Comparison of ENCODE assay signal across 7 cellular contexts in genomic region chr1:156590326-156591180, GRCh38. TPM values are rescaled to one million over a fixed set of nuclear protein-coding genes. Genes with fewer than 3 reads are reported as not detected.
DNase-seq lines count a peak whose midpoint lies in the region; ATAC-seq, FAIRE-seq and TF ChIP-seq lines count a peak whose summit lies in the region.
"Had no signal": no experiment of that assay in that cellular context is flagged by ENCODE, and none has a peak within 500 bp of the region (broad histone marks: within the 10 kb centered on the region; RNA-seq: fewer than 3 reads in every experiment).

No MANE protein-coding gene starts in this region.

- no peak overlapping the region for H2BK20ac ChIP-seq in H1 (ENCODE audit: low read length)

- DNase-seq in SK-N-SH (no peak), H1 (ENCODE audit: low read depth in 1 of 2, low spot score in 2 of 2) (no peak), smooth muscle cell (lab: John Stamatoyannopoulos, UW; ENCODE audit: unreplicated experiment) (no peak), GDM1 (lab: John Stamatoyannopoulos, UW) (no peak)

- H3K4me1 ChIP-seq in SK-N-SH (ENCODE audit: control insufficient read depth in 1 of 2, insufficient read depth in 2 of 2, low read depth in 1 of 2, low read length in 1 of 2) (peaks cover 0 to 16% of the 10 kb centered on the region in 2 experiments; a peak in 2 of 4 replicates), H1 (replicated peaks in 1 of 4; ENCODE audit: control insufficient read depth in 3 of 4, insufficient read depth in 4 of 4, low read length in 3 of 4) (peaks cover 0 to 10% (median 2%) of the 10 kb centered on the region in 4 experiments; a peak in 4 of 7 replicates), smooth muscle cell (ENCODE audit: low read depth) (peaks cover 11% of the 10 kb centered on the region)

- H3K36me3 ChIP-seq in SK-N-SH (replicated peaks in 1 of 2; ENCODE audit: control insufficient read depth in 1 of 2, insufficient read depth in 2 of 2, low read length in 1 of 2) (peaks cover 15 to 30% of the 10 kb centered on the region in 2 experiments), H1 (ENCODE audit: control insufficient read depth in 2 of 4, insufficient read depth in 4 of 4, low read length in 3 of 4) (peaks cover 6 to 24% (median 13%) of the 10 kb centered on the region in 4 experiments), smooth muscle cell (ENCODE audit: low read depth) (no peaks in the 10 kb centered on the region)

- H3K4me2 ChIP-seq in SK-N-SH (peak overlapping the region; percentile 96), H1 (ENCODE audit: insufficient read depth in 1 of 2, low read depth in 2 of 2, low read length in 2 of 2) (peak overlapping the region; percentile 68 to 87), smooth muscle cell (peak overlapping the region; percentile 95)

- CTCF ChIA-PET in SK-N-SH (lab: Yijun Ruan, JAX) (interaction anchor here (1.0 to 4.3 kb wide), 14 partner anchors 11 to 145 kb away, joined by 3 to 42 read pairs (median 4); partner anchors contain the start of gene TTC24), H1 (lab: Charles Lee; ENCODE audit: partially characterized antibody) (interaction anchor here (0.7 to 5.3 kb wide), 16 partner anchors 10 to 205 kb away, joined by 3 to 45 read pairs (median 4); partner anchors contain the start of genes GPATCH4 and HAPLN2)

- no peaks in the 10 kb centered on the region for H3K9me2 ChIP-seq in SK-N-SH

- peaks cover 10% of the 10 kb centered on the region for H3K23me2 ChIP-seq in H1 (ENCODE audit: low read depth, low read length)

- H3K18ac ChIP-seq in H1 (ENCODE audit: extremely low read depth, low read length): no peak overlapping the region

- no peak overlapping the region for H3K4ac ChIP-seq in H1 (replicated peaks; ENCODE audit: insufficient read length, low read depth, low read length)

- no peak overlapping the region for H4K8ac ChIP-seq in H1 (ENCODE audit: extremely low read depth, insufficient read depth, low read length)

- H4K5ac ChIP-seq in H1 (ENCODE audit: insufficient read length, low read depth, low read length): no peak overlapping the region

- no peaks in the 10 kb centered on the region for H4K20me1 ChIP-seq in SK-N-SH (ENCODE audit: insufficient read depth)
- H4K20me1 ChIP-seq in H1 (replicated peaks in 1 of 2; ENCODE audit: control insufficient read depth in 1 of 2, insufficient read depth in 2 of 2, low read length in 2 of 2): peaks cover 0 to 5% of the 10 kb centered on the region in 2 experiments
- no peaks in the 10 kb centered on the region for H4K20me1 ChIP-seq in smooth muscle cell (ENCODE audit: low read depth)

- TF ChIP-seq RAD21 in SK-N-SH (IDR thresholded peaks at IDR 0.05; ENCODE audit: low read length) (no peak), H1 (IDR thresholded peaks at IDR 0.05 in 1 of 2, conservative IDR thresholded peaks at IDR 0.05 in 1 of 2; ENCODE audit: low read depth in 2 of 2, low read length in 2 of 2) (no peak)

- no peak overlapping the region for H3K56ac ChIP-seq in H1 (replicated peaks; ENCODE audit: insufficient read length, low read depth, low read length)

- peak overlapping the region; percentile 83; the same call in 1 of the 2 replicates for H3K9ac ChIP-seq in SK-N-SH
- no peak overlapping the region for H3K9ac ChIP-seq in H1 (replicated peaks in 1 of 4; ENCODE audit: extremely low read depth in 1 of 4, low read depth in 3 of 4, low read length in 3 of 4)
- H3K9ac ChIP-seq in smooth muscle cell (ENCODE audit: low read depth): no peak overlapping the region

- H3F3A ChIP-seq in SK-N-SH (replicated peaks; ENCODE audit: insufficient read depth) (peaks cover 13% of the 10 kb centered on the region), smooth muscle cell (ENCODE audit: low read depth) (peaks cover 4% of the 10 kb centered on the region)

- TF ChIP-seq CTCF in SK-N-SH (IDR thresholded peaks at IDR 0.05) (no peak), H1 (IDR thresholded peaks at IDR 0.05; ENCODE audit: control extremely low read depth in 1 of 3, insufficient read depth in 1 of 3, low read depth in 1 of 3, low read length in 3 of 3) (no peak), smooth muscle cell (IDR thresholded peaks at IDR 0.05; ENCODE audit: borderline replicate concordance, insufficient read depth, poor library complexity, severe bottlenecking) (no peak)

- peak overlapping the region; percentile 57 for H2AFZ ChIP-seq in SK-N-SH (ENCODE audit: low read depth)
- H2AFZ ChIP-seq in H1 (ENCODE audit: low read length): no peak overlapping the region
- H2AFZ ChIP-seq in smooth muscle cell (ENCODE audit: low read depth): peak overlapping the region; percentile 100

- H3K9me3 ChIP-seq in SK-N-SH (no peaks in the 10 kb centered on the region), H1 (ENCODE audit: insufficient read depth in 2 of 2, low read depth in 1 of 2, low read length in 1 of 2) (no peaks in the 10 kb centered on the region), smooth muscle cell (replicated peaks; ENCODE audit: low read depth) (no peaks in the 10 kb centered on the region)

- peak overlapping the region; percentile 5 for H4K91ac ChIP-seq in H1 (replicated peaks; ENCODE audit: insufficient read length, low read length)

- WGBS in SK-N-SH (ENCODE audit: low lambda C conversion rate): 92% methylated on average over 10 of the region's 10 CpGs
- WGBS in H1 (ENCODE audit: extremely low coverage in 1 of 2, insufficient coverage in 1 of 2, insufficient read length in 1 of 2, insufficient replicate concordance in 2 of 2, low coverage in 1 of 2, low lambda C conversion rate in 2 of 2, missing lambda C conversion rate in 1 of 2), 2 experiments: 87% methylated on average over 10 of the region's 10 CpGs; no CpG with 5 or more reads in 1 of the 2 experiments
- 86% methylated on average over 10 of the region's 10 CpGs for WGBS in smooth muscle cell (ENCODE audit: low lambda C conversion rate)

- no peak overlapping the region for H2BK15ac ChIP-seq in H1 (ENCODE audit: low read length)

- no peak for TF ChIP-seq EP300 in SK-N-SH (IDR thresholded peaks at IDR 0.05; ENCODE audit: borderline replicate concordance in 1 of 2, low read depth in 1 of 2, low read length in 1 of 2)
- TF ChIP-seq EP300 in H1 (IDR thresholded peaks at IDR 0.05; ENCODE audit: borderline replicate concordance in 1 of 2, low read depth in 2 of 2, low read length in 2 of 2): no peak

- no peak overlapping the region for H2BK120ac ChIP-seq in H1 (replicated peaks; ENCODE audit: low read depth, low read length)

- H3K4me3 ChIP-seq in SK-N-SH (ENCODE audit: low read depth in 2 of 2, low read length in 1 of 2) (0 out of 4 replicates have a peak overlapping the region, but pooled peaks of 1 of the 2 experiments have one; percentile 86), H1 (ENCODE audit: extremely low read depth in 1 of 4, insufficient read depth in 2 of 4, low read depth in 3 of 4, low read length in 4 of 4) (peak overlapping the region in 2 of 4 experiments; percentile 76 to 86; a peak in 5 of 8 replicates), smooth muscle cell (peak overlapping the region; percentile 91)

- no peaks in the 10 kb centered on the region for H3K27me3 ChIP-seq in SK-N-SH (ENCODE audit: insufficient read depth)
- H3K27me3 ChIP-seq in H1 (replicated peaks in 1 of 4; ENCODE audit: control insufficient read depth in 3 of 4, extremely low read depth in 1 of 4, insufficient read depth in 3 of 4, low read length in 3 of 4): no peaks in the 10 kb centered on the region
- H3K27me3 ChIP-seq in smooth muscle cell (ENCODE audit: low read depth): no peaks in the 10 kb centered on the region

- H3K23ac ChIP-seq in H1 (ENCODE audit: insufficient read length): no peak overlapping the region

- ATAC-seq in SK-N-SH treated with all-trans-retinoic acid at 6 μM for 48 hours (no peak), HG03520 (IDR thresholded peaks at IDR 0.05; ENCODE audit: unreplicated experiment) (no peak)

- no peak for FAIRE-seq in H1 (lab: Jason Lieb, UNC)

- no peak overlapping the region for H2BK12ac ChIP-seq in H1 (ENCODE audit: low read depth, low read length)

- no peak overlapping the region for H3K14ac ChIP-seq in H1 (ENCODE audit: insufficient read length)

- H2BK5ac ChIP-seq in H1 (ENCODE audit: low read depth, low read length): no peak overlapping the region

- H3K79me1 ChIP-seq in H1 (ENCODE audit: low read depth, low read length): 0 out of 2 replicates have a peak, but pooled peaks cover 2% of the 10 kb centered on the region

- H3K27ac ChIP-seq in SK-N-SH (ENCODE audit: low read depth in 2 of 2, low read length in 1 of 2): peak overlapping the region; percentile 64 to 93; a peak in 2 of 4 replicates
- no peak overlapping the region for H3K27ac ChIP-seq in H1 (ENCODE audit: low read depth, low read length)
- peak overlapping the region; percentile 32 for H3K27ac ChIP-seq in smooth muscle cell (ENCODE audit: low read depth)

- H2AK5ac ChIP-seq in H1 (ENCODE audit: low read depth, low read length): no peak overlapping the region

- POLR2A ChIA-PET in SK-N-SH (lab: Yijun Ruan, JAX) (interaction anchor here (0.7 to 2.8 kb wide), 3 partner anchors 9 to 11 kb away, joined by 4 to 15 read pairs (median 10); partner anchors contain the start of genes GPATCH4 and TTC24), H1 (lab: Charles Lee; ENCODE audit: partially characterized antibody) (interaction anchor here (0.8 to 5.1 kb wide), 24 partner anchors 8 to 177 kb away, joined by 3 to 66 read pairs (median 5); partner anchors contain the start of genes GPATCH4, MEF2D, PRCC and TTC24)

- no peak for TF ChIP-seq POLR2A in H1 (IDR thresholded peaks at IDR 0.05; ENCODE audit: control extremely low read depth in 1 of 2, low read depth in 2 of 2, low read length in 2 of 2)

- H3K79me2 ChIP-seq in SK-N-SH (ENCODE audit: insufficient read depth): peaks cover 12% of the 10 kb centered on the region; the same call in 1 of the 2 replicates
- no peaks in the 10 kb centered on the region for H3K79me2 ChIP-seq in H1 (ENCODE audit: control insufficient read depth in 1 of 2, insufficient read depth in 2 of 2, low read length in 2 of 2)
- H3K79me2 ChIP-seq in smooth muscle cell (ENCODE audit: low read depth): no peaks in the 10 kb centered on the region

RNA-seq across cellular contexts. Expression of gene NAXE, which starts 1.0 kb away (rescaled TPM):
- 68.5 and 98.4 TPM in 2 replicates for polyA plus RNA-seq in SK-N-SH (2012; rRNA removed)
- polyA plus RNA-seq in SK-N-SH (2012; cell fraction: cytosol; rRNA removed): 66.1 and 89.0 TPM in 2 replicates
- 57.4 and 64.6 TPM in 2 replicates for polyA plus RNA-seq in SK-N-SH (2012; cell fraction: nucleus; rRNA removed)
- 73.1 and 75.4 TPM in 2 replicates for total RNA-seq in H1 (2021; fragmentation: NEBNext Ultra II Directional; extraction: Animal tissue kit (Norgen Biotek cat#: 25700))
- polyA plus RNA-seq in H1 (2011; rRNA removed): 74.3 and 99.5 TPM in 2 replicates
- polyA plus RNA-seq in H1 (2011; cell fraction: cytosol; rRNA removed): 81.7 TPM
- polyA plus RNA-seq in H1 (2011; cell fraction: nucleus; rRNA removed): 111 TPM
- polyA plus RNA-seq in H1 (2012, experiment 1 of 2): 74.5 to 117 TPM (median 106 TPM) in 4 replicates
- 142 TPM for polyA plus RNA-seq in H1 (2012, experiment 2 of 2)
- polyA plus RNA-seq in H1 (2013, experiment 1 of 2): 84.0 TPM
- polyA plus RNA-seq in H1 (2013, experiment 2 of 2): 93.6 TPM
- polyA minus RNA-seq in H1 (2011; rRNA and poly(A)+ RNA removed): 43.2 and 70.3 TPM in 2 replicates
- 32.7 TPM for polyA minus RNA-seq in H1 (2011; cell fraction: cytosol; rRNA and poly(A)+ RNA removed)
- 59.4 TPM for polyA minus RNA-seq in H1 (2011; cell fraction: nucleus; rRNA and poly(A)+ RNA removed)
- 50.5 and 53.7 TPM in 2 replicates for total RNA-seq in smooth muscle cell
- polyA plus RNA-seq in smooth muscle cell: 72.5 and 85.5 TPM in 2 replicates

RNA-seq across cellular contexts. Expression of gene GPATCH4, which starts 10.7 kb away (rescaled TPM):
- 36.6 and 46.8 TPM in 2 replicates for polyA plus RNA-seq in SK-N-SH (2012; rRNA removed)
- 45.1 and 47.1 TPM in 2 replicates for polyA plus RNA-seq in SK-N-SH (2012; cell fraction: cytosol; rRNA removed)
- 41.7 and 60.0 TPM in 2 replicates for polyA plus RNA-seq in SK-N-SH (2012; cell fraction: nucleus; rRNA removed)
- total RNA-seq in H1 (2021; fragmentation: NEBNext Ultra II Directional; extraction: Animal tissue kit (Norgen Biotek cat#: 25700)): 47.9 and 48.5 TPM in 2 replicates
- polyA plus RNA-seq in H1 (2011; rRNA removed): 19.3 and 20.5 TPM in 2 replicates
- 41.0 TPM for polyA plus RNA-seq in H1 (2011; cell fraction: cytosol; rRNA removed)
- 26.5 TPM for polyA plus RNA-seq in H1 (2011; cell fraction: nucleus; rRNA removed)
- polyA plus RNA-seq in H1 (2012, experiment 1 of 2): 71.6 to 116 TPM (median 83.2 TPM) in 4 replicates
- 13.8 TPM for polyA plus RNA-seq in H1 (2012, experiment 2 of 2)
- 53.9 TPM for polyA plus RNA-seq in H1 (2013, experiment 1 of 2)
- polyA plus RNA-seq in H1 (2013, experiment 2 of 2): 53.2 TPM
- polyA minus RNA-seq in H1 (2011; rRNA and poly(A)+ RNA removed): 53.2 and 70.6 TPM in 2 replicates
- polyA minus RNA-seq in H1 (2011; cell fraction: cytosol; rRNA and poly(A)+ RNA removed): 23.5 TPM
- polyA minus RNA-seq in H1 (2011; cell fraction: nucleus; rRNA and poly(A)+ RNA removed): 85.1 TPM
- 7.5 and 11.9 TPM in 2 replicates for total RNA-seq in smooth muscle cell
- polyA plus RNA-seq in smooth muscle cell: 19.9 and 31.3 TPM in 2 replicates

RNA-seq across cellular contexts. Expression of gene TTC24, which starts 11.0 kb away (rescaled TPM):
- polyA plus RNA-seq in SK-N-SH (2012; rRNA removed): not detected in 2 replicates
- polyA plus RNA-seq in SK-N-SH (2012; cell fraction: cytosol; rRNA removed): not detected in 2 replicates
- polyA plus RNA-seq in SK-N-SH (2012; cell fraction: nucleus; rRNA removed): not detected in 2 replicates
- not detected in 2 replicates for total RNA-seq in H1 (2021; fragmentation: NEBNext Ultra II Directional; extraction: Animal tissue kit (Norgen Biotek cat#: 25700))
- polyA plus RNA-seq in H1 (2011; rRNA removed): 0.08 TPM in 1 of 2 replicates, not detected in the other
- 0.09 TPM for polyA plus RNA-seq in H1 (2011; cell fraction: cytosol; rRNA removed)
- 0.26 TPM for polyA plus RNA-seq in H1 (2011; cell fraction: nucleus; rRNA removed)
- polyA plus RNA-seq in H1 (2012, experiment 1 of 2): not detected in 4 replicates
- not detected for polyA plus RNA-seq in H1 (2012, experiment 2 of 2)
- polyA plus RNA-seq in H1 (2013, experiment 1 of 2): not detected
- 0.04 TPM for polyA plus RNA-seq in H1 (2013, experiment 2 of 2)
- not detected in 2 replicates for polyA minus RNA-seq in H1 (2011; rRNA and poly(A)+ RNA removed)
- not detected for polyA minus RNA-seq in H1 (2011; cell fraction: cytosol; rRNA and poly(A)+ RNA removed)
- 1.5 TPM for polyA minus RNA-seq in H1 (2011; cell fraction: nucleus; rRNA and poly(A)+ RNA removed)
- not detected in 2 replicates for total RNA-seq in smooth muscle cell
- not detected in 2 replicates for polyA plus RNA-seq in smooth muscle cell
- total RNA-seq: Right ventricle myocardium superior had no signal

RNA-seq across cellular contexts. Expression of gene IQGAP3, which starts 18.2 kb away (rescaled TPM):
- polyA plus RNA-seq in SK-N-SH (2012; rRNA removed) (14.4 and 15.6 TPM in 2 replicates), H1 (2011; rRNA removed) (14.6 and 18.2 TPM in 2 replicates), smooth muscle cell (2.9 and 3.6 TPM in 2 replicates)
- 3.6 and 5.8 TPM in 2 replicates for polyA plus RNA-seq in SK-N-SH (2012; cell fraction: cytosol; rRNA removed)
- polyA plus RNA-seq in SK-N-SH (2012; cell fraction: nucleus; rRNA removed): 80.7 and 85.0 TPM in 2 replicates
- 20.9 and 22.3 TPM in 2 replicates for total RNA-seq in H1 (2021; fragmentation: NEBNext Ultra II Directional; extraction: Animal tissue kit (Norgen Biotek cat#: 25700))
- polyA plus RNA-seq in H1 (2011; cell fraction: cytosol; rRNA removed): 17.7 TPM
- 92.9 TPM for polyA plus RNA-seq in H1 (2011; cell fraction: nucleus; rRNA removed)
- polyA plus RNA-seq in H1 (2012, experiment 1 of 2): 16.6 to 22.1 TPM (median 19.6 TPM) in 4 replicates
- 10.9 TPM for polyA plus RNA-seq in H1 (2012, experiment 2 of 2)
- 12.9 TPM for polyA plus RNA-seq in H1 (2013, experiment 1 of 2)
- 10.7 TPM for polyA plus RNA-seq in H1 (2013, experiment 2 of 2)
- polyA minus RNA-seq in H1 (2011; rRNA and poly(A)+ RNA removed): 32.1 and 40.4 TPM in 2 replicates
- 15.9 TPM for polyA minus RNA-seq in H1 (2011; cell fraction: cytosol; rRNA and poly(A)+ RNA removed)
- polyA minus RNA-seq in H1 (2011; cell fraction: nucleus; rRNA and poly(A)+ RNA removed): 30.1 TPM
- 2.6 and 11.9 TPM in 2 replicates for total RNA-seq in smooth muscle cell

RNA-seq across cellular contexts. Expression of gene HAPLN2, which starts 28.7 kb away (rescaled TPM):
- polyA plus RNA-seq in SK-N-SH (2012; rRNA removed) (0.10 and 0.20 TPM in 2 replicates), H1 (2011; rRNA removed) (0.51 and 1.2 TPM in 2 replicates), smooth muscle cell (1.00 TPM in 1 of 2 replicates, not detected in the other)
- not detected in 2 replicates for polyA plus RNA-seq in SK-N-SH (2012; cell fraction: cytosol; rRNA removed)
- 0.98 and 1.1 TPM in 2 replicates for polyA plus RNA-seq in SK-N-SH (2012; cell fraction: nucleus; rRNA removed)
- total RNA-seq in H1 (2021; fragmentation: NEBNext Ultra II Directional; extraction: Animal tissue kit (Norgen Biotek cat#: 25700)): 0.19 TPM in 1 of 2 replicates, not detected in the other
- 0.81 TPM for polyA plus RNA-seq in H1 (2011; cell fraction: cytosol; rRNA removed)
- 3.4 TPM for polyA plus RNA-seq in H1 (2011; cell fraction: nucleus; rRNA removed)
- 0.40 to 0.92 TPM (median 0.72 TPM) in 3 of 4 replicates, not detected in the other for polyA plus RNA-seq in H1 (2012, experiment 1 of 2)
- not detected for polyA plus RNA-seq in H1 (2012, experiment 2 of 2)
- polyA plus RNA-seq in H1 (2013, experiment 1 of 2): 0.45 TPM
- 0.15 TPM for polyA plus RNA-seq in H1 (2013, experiment 2 of 2)
- not detected in 2 replicates for polyA minus RNA-seq in H1 (2011; rRNA and poly(A)+ RNA removed)
- not detected for polyA minus RNA-seq in H1 (2011; cell fraction: cytosol; rRNA and poly(A)+ RNA removed)
- polyA minus RNA-seq in H1 (2011; cell fraction: nucleus; rRNA and poly(A)+ RNA removed): 0.50 TPM
- not detected in 2 replicates for total RNA-seq in smooth muscle cell
